Comparison of ENCODE assay signal across 18 cellular contexts in the genomic region with DNA sequence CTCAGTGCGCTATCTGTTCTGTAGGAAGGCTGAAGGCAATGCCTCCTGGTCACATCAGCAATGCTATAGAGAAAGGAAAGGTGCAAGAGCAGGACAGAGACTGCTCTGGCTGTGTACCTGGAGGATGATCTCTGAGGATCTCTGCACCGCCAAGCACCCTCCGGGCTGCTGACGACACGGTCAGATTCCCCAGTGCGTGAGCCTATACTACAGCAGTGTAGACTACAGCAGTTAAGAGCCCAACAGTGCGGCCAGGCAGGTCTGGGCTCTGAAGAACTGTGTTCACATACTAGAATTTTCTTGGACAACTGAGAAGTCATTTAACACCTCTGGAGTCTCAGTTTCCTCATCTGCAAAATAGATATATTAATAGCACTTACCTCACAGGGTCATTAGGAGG. TPM values are rescaled to one million over a fixed set of nuclear protein-coding genes. Genes with fewer than 3 reads are reported as not detected.
DNase-seq lines count a peak whose midpoint lies in the region; ATAC-seq and TF ChIP-seq lines count a peak whose summit lies in the region.
"Had no signal": no experiment of that assay in that cellular context is flagged by ENCODE, and none has a peak within 500 bp of the region (broad histone marks: within the 10 kb centered on the region; RNA-seq: fewer than 3 reads in every experiment).

No MANE protein-coding gene starts in this region.

- H3K79me2 ChIP-seq in neural progenitor cell (ENCODE audit: low read depth), result no peaks in the 10 kb centered on the region

- CTCF ChIA-PET in activated CD8-positive, alpha-beta memory T cell treated with anti-CD3 and anti-CD28 coated beads, Interleukin-2, amount 10 ng/mL, durations not matched to agents 7 days and 5 days (lab: Charles Lee), result interaction anchor here (1.2 kb wide), 1 partner anchor 49 kb away, joined by 3 read pairs; no protein-coding TSS in a partner anchor

- H3K9ac ChIP-seq in neural progenitor cell, result no peak overlapping the region

- no peak overlapping the region for H3K4me3 Mint-ChIP-seq in neural progenitor cell
- no peak overlapping the region for H3K4me3 Mint-ChIP-seq in activated CD8-positive, alpha-beta memory T cell treated with anti-CD3 and anti-CD28 coated beads, Interleukin-2, amount 10 ng/mL, durations not matched to agents 7 days and 5 days
- H3K4me3 Mint-ChIP-seq: HFFc6 had no signal

- H3K4me1 Mint-ChIP-seq in neural progenitor cell, result peaks cover 32% of the 10 kb centered on the region
- H3K4me1 Mint-ChIP-seq in activated CD8-positive, alpha-beta memory T cell treated with anti-CD3 and anti-CD28 coated beads, Interleukin-2, amount 10 ng/mL, durations not matched to agents 7 days and 5 days, result peaks cover 57% of the 10 kb centered on the region

- no peaks in the 10 kb centered on the region for H4K20me1 ChIP-seq in neural progenitor cell (ENCODE audit: low read depth)

- H3K4me2 ChIP-seq in neural progenitor cell, result no peak overlapping the region

- H3K36me3 ChIP-seq in left ventricle myocardium inferior (no peaks in the 10 kb centered on the region), right atrium auricular region (no peaks in the 10 kb centered on the region), neural progenitor cell (no peaks in the 10 kb centered on the region), tibial artery (peaks cover 0 to 5% (median 0%) of the 10 kb centered on the region in 3 donors)
- H3K36me3 ChIP-seq: adrenal gland, WERI-Rb-1 had no signal

- H3K9me3 ChIP-seq in left ventricle myocardium inferior (replicated peaks) (no peaks in the 10 kb centered on the region), right atrium auricular region (no peaks in the 10 kb centered on the region), neural progenitor cell (ENCODE audit: low read depth) (no peaks in the 10 kb centered on the region), tibial artery (no peaks in the 10 kb centered on the region)
- H3K9me3 ChIP-seq: adrenal gland, neutrophil had no signal

- peak overlapping the region; percentile 37 for H3K27ac Mint-ChIP-seq in neural progenitor cell
- no peak overlapping the region for H3K27ac Mint-ChIP-seq in activated CD8-positive, alpha-beta memory T cell treated with anti-CD3 and anti-CD28 coated beads, Interleukin-2, amount 10 ng/mL, durations not matched to agents 7 days and 5 days
- H3K27ac Mint-ChIP-seq: HFFc6 had no signal

- H3K27me3 Mint-ChIP-seq in neural progenitor cell (ENCODE audit: insufficient read depth, low read depth), result peaks cover 3% of the 10 kb centered on the region
- H3K27me3 Mint-ChIP-seq in activated CD8-positive, alpha-beta memory T cell treated with anti-CD3 and anti-CD28 coated beads, Interleukin-2, amount 10 ng/mL, durations not matched to agents 7 days and 5 days, result no peaks in the 10 kb centered on the region

- H3K27ac ChIP-seq in left ventricle myocardium inferior (replicated peaks) (peak overlapping the region; percentile 58), right atrium auricular region (no peak overlapping the region), angular gyrus (ENCODE audit: low read depth, low read length) (peak overlapping the region; percentile 41), neural progenitor cell (no peak overlapping the region), tibial artery (no peak overlapping the region)
- H3K27ac ChIP-seq: adrenal gland, WERI-Rb-1 had no signal

- no peaks in the 10 kb centered on the region for H3K9me3 Mint-ChIP-seq in neural progenitor cell
- H3K9me3 Mint-ChIP-seq in activated CD8-positive, alpha-beta memory T cell treated with anti-CD3 and anti-CD28 coated beads, Interleukin-2, amount 10 ng/mL, durations not matched to agents 7 days and 5 days (ENCODE audit: low read depth), result no peaks in the 10 kb centered on the region
- H3K9me3 Mint-ChIP-seq: HFFc6 had no signal

- intact Hi-C loops in left ventricle myocardium inferior (cut with micrococcal nuclease) (no loop called here), tibial artery (cut with DNase I; ENCODE audit: low total_unique reads) (no loop called here)

- H3K4me3 ChIP-seq in left ventricle myocardium inferior, result no peak overlapping the region
- no peak overlapping the region for H3K4me3 ChIP-seq in right atrium auricular region
- no peak overlapping the region for H3K4me3 ChIP-seq in neural progenitor cell
- H3K4me3 ChIP-seq in tibial artery, result no peak overlapping the region
- H3K4me3 ChIP-seq: adrenal gland had no signal

- H3K36me3 Mint-ChIP-seq in neural progenitor cell, result peaks cover 5% of the 10 kb centered on the region
- H3K36me3 Mint-ChIP-seq in activated CD8-positive, alpha-beta memory T cell treated with anti-CD3 and anti-CD28 coated beads, Interleukin-2, amount 10 ng/mL, durations not matched to agents 7 days and 5 days, result peaks cover 12% of the 10 kb centered on the region

- no peak overlapping the region for H2AFZ ChIP-seq in neural progenitor cell (replicated peaks)

- ATAC-seq in HG03045 (IDR thresholded peaks at IDR 0.05; ENCODE audit: unreplicated experiment), result no peak
- no peak for ATAC-seq in activated CD8-positive, alpha-beta memory T cell treated with anti-CD3 and anti-CD28 coated beads, Interleukin-2, amount 10 ng/mL, durations not matched to agents 7 days and 5 days
- ATAC-seq: sciatic nerve had no signal

- TF ChIP-seq CTCF in left ventricle myocardium inferior (IDR thresholded peaks at IDR 0.05; ENCODE audit: borderline replicate concordance) (no peak), right atrium auricular region (IDR thresholded peaks at IDR 0.05) (no peak), neural progenitor cell (IDR thresholded peaks at IDR 0.05) (no peak), tibial artery (IDR thresholded peaks at IDR 0.05) (no peak)

- H3K4me1 ChIP-seq in left ventricle myocardium inferior (peaks cover 94% of the 10 kb centered on the region), right atrium auricular region (peaks cover 0 to 51% of the 10 kb centered on the region in 2 donors), neural progenitor cell (no peaks in the 10 kb centered on the region), tibial artery (peaks cover 0 to 20% (median 11%) of the 10 kb centered on the region in 4 donors)

- H3K27me3 ChIP-seq in left ventricle myocardium inferior (ENCODE audit: low read depth) (no peaks in the 10 kb centered on the region), right atrium auricular region (no peaks in the 10 kb centered on the region), neural progenitor cell (peaks cover 4% of the 10 kb centered on the region), tibial artery (no peaks in the 10 kb centered on the region)
- H3K27me3 ChIP-seq: adrenal gland, neutrophil had no signal

- peaks cover 4% of the 10 kb centered on the region for H3F3A ChIP-seq in neural progenitor cell (ENCODE audit: low read depth)

- DNase-seq in left ventricle myocardium inferior (no peak), right atrium auricular region (ENCODE audit: low spot score) (no peak), neural progenitor cell (ENCODE audit: low spot score) (no peak), tibial artery (no peak), NOMO-1 treated with DMSO at 0.1 percent for 48 hours (lab: John Stamatoyannopoulos, UW; ENCODE audit: unreplicated experiment) (no peak)
- DNase-seq in activated CD8-positive, alpha-beta memory T cell treated with anti-CD3 and anti-CD28 coated beads, Interleukin-2, amount 10 ng/mL, durations not matched to agents 7 days and 5 days, result no peak
- DNase-seq: adrenal gland; HFFc6; NCI-H1092; NCI-H2107; NCI-H774; stimulated activated CD4-positive, alpha-beta T cell treated with anti-CD3 and anti-CD28 coated beads, Interleukin-2, amount 100 ng/mL, for 48 hours; stimulated activated CD8-positive, alpha-beta memory T cell treated with anti-CD3 and anti-CD28 coated beads, Interleukin-4, amount 100 ng/mL, for 48 hours; WERI-Rb-1 had no signal

RNA-seq across cellular contexts. Expression of a gene that starts 39.9 kb away (rescaled TPM):
- total RNA-seq in left ventricle myocardium inferior (15.7 TPM), right atrium auricular region (10 to 100 TPM; 10.8 to 11.0 TPM), neural progenitor cell (ENCODE audit: low replicate concordance) (1.6 and 4.5 TPM in 2 replicates)
- 10 to 100 TPM; 40.9 to 43.4 TPM for total RNA-seq in activated CD8-positive, alpha-beta memory T cell treated with anti-CD3 and anti-CD28 coated beads, Interleukin-2, amount 10 ng/mL, durations not matched to agents 7 days and 5 days

Comparison
In these comparisons a context has a peak if more than half of its experiments do, and no peak if none do; other contexts are left out.
1. H3K27ac ChIP-seq: peak in left ventricle myocardium inferior (single experiment) and angular gyrus (single experiment); none in right atrium auricular region (0 of 2), neural progenitor cell (single experiment) and tibial artery (0 of 2).